ENCODE assay signal across 1 cellular context in genomic region chr13:44516771-44517170, GRCh38.
TF ChIP-seq lines count a peak whose summit lies in the region.

No MANE protein-coding gene starts in this region.

TF ChIP-seq in H1, 55 proteins besides CTCF, POLR2A, EP300 and RAD21 (continued from another document):
- TF ChIP-seq SIN3A (conservative IDR thresholded peaks at IDR 0.05 in 1 of 2, IDR thresholded peaks at IDR 0.05 in 1 of 2; ENCODE audit: low read depth in 1 of 2, low read length in 2 of 2) (no peak), KDM1A (IDR thresholded peaks at IDR 0.05; ENCODE audit: borderline replicate concordance, low read length) (no peak), JUN (IDR thresholded peaks at IDR 0.05; ENCODE audit: low read depth, low read length) (no peak), GABPA (IDR thresholded peaks at IDR 0.05; ENCODE audit: borderline replicate concordance, insufficient read depth, low read length) (no peak), JUND (IDR thresholded peaks at IDR 0.05; ENCODE audit: low read length) (no peak), TCF12 (IDR thresholded peaks at IDR 0.05; ENCODE audit: low read depth, low read length) (no peak), SUZ12 (IDR thresholded peaks at IDR 0.05; ENCODE audit: low read length) (no peak), ASH2L (IDR thresholded peaks at IDR 0.05; ENCODE audit: low read length) (no peak), FOSL1 (IDR thresholded peaks at IDR 0.05; ENCODE audit: insufficient read depth, low read depth, low read length) (no peak), KDM5A (IDR thresholded peaks at IDR 0.05; ENCODE audit: low read length) (no peak)
